Comparison of ENCODE assay signal across 11 cellular contexts in genomic region chr4:150395872-150396271, GRCh38.
"Had no signal": no experiment of that assay in that cellular context is flagged by ENCODE, and none has a peak within 500 bp of the region (broad histone marks: within the 10 kb centered on the region; RNA-seq: fewer than 3 reads in every experiment).

No MANE protein-coding gene starts in this region.

- H3K4me1 Mint-ChIP-seq: activated B cell treated with CpG ODN at 0.5 μM for 24 hours, neural crest cell had no signal

- H3K27ac ChIP-seq: esophagus muscularis mucosa, ovary, tibial artery, uterus had no signal

- H3K27ac Mint-ChIP-seq: activated B cell treated with CpG ODN at 0.5 μM for 24 hours; activated naive CD8-positive, alpha-beta T cell; T-helper 1 cell treated with Interleukin-12 subunit alpha and Interleukin-12 subunit beta and Interleukin-4 antibody, amounts not matched to agents 30 μg/mL and 1 μg/mL, for 36 hours had no signal

- H3K4me1 ChIP-seq: esophagus muscularis mucosa, tibial artery, uterus had no signal

- H3K9me3 ChIP-seq: ovary, uterus had no signal

- H3K4me3 Mint-ChIP-seq: activated B cell treated with CpG ODN at 0.5 μM for 24 hours; activated naive CD8-positive, alpha-beta T cell; neural crest cell; T-helper 1 cell treated with Interleukin-12 subunit alpha and Interleukin-12 subunit beta and Interleukin-4 antibody, amounts not matched to agents 30 μg/mL and 1 μg/mL, for 36 hours had no signal

- H3K27me3 ChIP-seq: esophagus muscularis mucosa, ovary, tibial artery, uterus had no signal

- DNase-seq: activated B cell treated with CpG ODN at 0.5 μM for 24 hours, anterior cingulate cortex, hypothalamus, ovary, SHP77 treated with DMSO at 0.1 percent for 48 hours, tibial artery, uterus had no signal

- H3K36me3 ChIP-seq: esophagus muscularis mucosa, ovary, uterus had no signal

- H3K4me3 ChIP-seq: esophagus muscularis mucosa, ovary, tibial artery, uterus had no signal

- H3K27me3 Mint-ChIP-seq: activated B cell treated with CpG ODN at 0.5 μM for 24 hours; activated naive CD8-positive, alpha-beta T cell had no signal
